12 cellular contexts compared by ENCODE assay signal in genomic region chrX:72297953-72298730, GRCh38. TPM values are rescaled to one million over a fixed set of nuclear protein-coding genes. Genes with fewer than 3 reads are reported as not detected.
DNase-seq lines count a peak whose midpoint lies in the region; ATAC-seq, FAIRE-seq and TF ChIP-seq lines count a peak whose summit lies in the region.
"Had no signal": no experiment of that assay in that cellular context is flagged by ENCODE, and none has a peak within 500 bp of the region (broad histone marks: within the 10 kb centered on the region; RNA-seq: fewer than 3 reads in every experiment).

No MANE protein-coding gene starts in this region.

- H3K27me3 ChIP-seq in body of pancreas, result peaks cover 0 to 3% of the 10 kb centered on the region in 2 donors
- peaks cover 0 to 13% (median 0%) of the 10 kb centered on the region in 4 donors for H3K27me3 ChIP-seq in pancreas
- peaks cover 5 to 59% (median 15%) of the 10 kb centered on the region in 3 donors for H3K27me3 ChIP-seq in stomach

- H3K9me3 Mint-ChIP-seq in activated CD4-positive, alpha-beta T cell treated with anti-CD3 and anti-CD28 coated beads for 36 hours (ENCODE audit: low read depth), result no peaks in the 10 kb centered on the region

- no peak overlapping the region for H3K4me3 ChIP-seq in body of pancreas
- no peak overlapping the region for H3K4me3 ChIP-seq in pancreas
- no peak overlapping the region for H3K4me3 ChIP-seq in stomach

- H3K27ac Mint-ChIP-seq in activated CD4-positive, alpha-beta T cell treated with anti-CD3 and anti-CD28 coated beads for 36 hours, result no peak overlapping the region
- H3K27ac Mint-ChIP-seq: CD4-positive, CD25-positive, alpha-beta regulatory T cell had no signal

- peaks cover 34% of the 10 kb centered on the region for H3K27me3 Mint-ChIP-seq in activated CD4-positive, alpha-beta T cell treated with anti-CD3 and anti-CD28 coated beads for 36 hours

- TF ChIP-seq CTCF in body of pancreas (IDR thresholded peaks at IDR 0.05) (peak in 4 of 7 experiments; percentile 14 to 45 (median 23)), pancreas (IDR thresholded peaks at IDR 0.05) (peak in 1 of 4 donors; percentile 12), stomach (IDR thresholded peaks at IDR 0.05) (peak in 2 of 7 experiments; percentile 6 to 7)

- H3K36me3 ChIP-seq in body of pancreas (replicated peaks in 1 of 2; ENCODE audit: insufficient read depth in 1 of 2, low read depth in 2 of 2), result no peaks in the 10 kb centered on the region
- no peaks in the 10 kb centered on the region for H3K36me3 ChIP-seq in pancreas
- H3K36me3 ChIP-seq in stomach, result no peaks in the 10 kb centered on the region

- H3K4me3 Mint-ChIP-seq in activated CD4-positive, alpha-beta T cell treated with anti-CD3 and anti-CD28 coated beads for 36 hours, result no peak overlapping the region
- H3K4me3 Mint-ChIP-seq: CD4-positive, CD25-positive, alpha-beta regulatory T cell had no signal

- WGBS in body of pancreas, 2 donors, result 32 to 33% methylated on average over 2 to 4 of the region's 4 CpGs
- 25 to 27% methylated on average over 4 of the region's 4 CpGs for WGBS in pancreas, 2 donors
- WGBS in stomach, 5 donors, result 19 to 46% (median 22%) methylated on average over 4 of the region's 4 CpGs

- POLR2A ChIA-PET in activated CD4-positive, alpha-beta T cell treated with anti-CD3 and anti-CD28 coated beads for 36 hours (lab: Charles Lee), result no interaction called here

- FAIRE-seq in pancreas (lab: Jason Lieb, UNC), result no peak

- no peaks in the 10 kb centered on the region for H3K36me3 Mint-ChIP-seq in activated CD4-positive, alpha-beta T cell treated with anti-CD3 and anti-CD28 coated beads for 36 hours (ENCODE audit: low read depth)
- H3K36me3 Mint-ChIP-seq: CD4-positive, CD25-positive, alpha-beta regulatory T cell had no signal

- H3K9me3 ChIP-seq in body of pancreas (no peaks in the 10 kb centered on the region), pancreas (no peaks in the 10 kb centered on the region), stomach (no peaks in the 10 kb centered on the region)

- TF ChIP-seq POLR2A in body of pancreas (IDR thresholded peaks at IDR 0.05) (no peak), stomach (IDR thresholded peaks at IDR 0.05) (no peak)

- H3K4me1 ChIP-seq in body of pancreas, result no peaks in the 10 kb centered on the region
- H3K4me1 ChIP-seq in pancreas, result no peaks in the 10 kb centered on the region
- no peaks in the 10 kb centered on the region for H3K4me1 ChIP-seq in stomach

- no peaks in the 10 kb centered on the region for H3K4me1 Mint-ChIP-seq in activated CD4-positive, alpha-beta T cell treated with anti-CD3 and anti-CD28 coated beads for 36 hours

- peak; percentile 40 for DNase-seq in activated CD4-positive, alpha-beta T cell treated with anti-CD3 and anti-CD28 coated beads for 36 hours
- DNase-seq in activated CD4-positive, alpha-beta T cell treated with anti-CD3 and anti-CD28 coated beads, Interleukin-2, amount 50 U/mL, for 4 hours, result no peak
- DNase-seq in HuH-7 (ENCODE audit: low spot score) (peak; percentile 65), body of pancreas (peak in 1 of 4 donors; percentile 35), pancreas (no peak), A172 (ENCODE audit: low spot score) (no peak), stomach (no peak), anterior cingulate cortex (lab: John Stamatoyannopoulos, UW) (no peak)
- DNase-seq: activated effector memory CD4-positive, alpha-beta T cell treated with Interleukin-2 at 50 U/mL for 16 hours; hypothalamus had no signal

- CTCF ChIA-PET in activated CD4-positive, alpha-beta T cell treated with anti-CD3 and anti-CD28 coated beads for 36 hours (lab: Charles Lee), result interaction anchor here (0.6 to 1.1 kb wide), 3 partner anchors 9 to 238 kb away, joined by 3 read pairs; no protein-coding TSS in a partner anchor

- TF ChIP-seq EP300 in stomach (IDR thresholded peaks at IDR 0.05), result no peak

- H3K27ac ChIP-seq in body of pancreas, result no peak overlapping the region
- H3K27ac ChIP-seq in pancreas, result no peak overlapping the region
- no peak overlapping the region for H3K27ac ChIP-seq in stomach

- intact Hi-C loops in activated CD4-positive, alpha-beta T cell treated with anti-CD3 and anti-CD28 coated beads for 36 hours (cut with DNase I, micrococcal nuclease), result loop anchor here in 1 of 2 experiments (2.0 to 5.0 kb wide), 2 partner anchors 243 to 429 kb away; no protein-coding TSS in a partner anchor
- intact Hi-C loops in body of pancreas (cut with DNase I), result no loop called here
- intact Hi-C loops in pancreas (cut with DNase I), result no loop called here
- intact Hi-C loops in stomach (cut with DNase I; ENCODE audit: low total_unique reads), result no loop called here

- peak; percentile 75 for ATAC-seq in activated CD4-positive, alpha-beta T cell treated with anti-CD3 and anti-CD28 coated beads for 36 hours
- peak; percentile 30 for ATAC-seq in body of pancreas
- peak; percentile 43 to 74 (median 58) for ATAC-seq in pancreas

RNA-seq across cellular contexts. Expression of gene CITED1, which starts 7.6 kb away (rescaled TPM):
- under 1 TPM in 1 of 2 experiments, not detected in 1; 0.25 TPM for total RNA-seq in activated CD4-positive, alpha-beta T cell treated with anti-CD3 and anti-CD28 coated beads for 36 hours
- not detected for total RNA-seq in body of pancreas
- total RNA-seq in pancreas, result 1 to 10 TPM in 2 of 6 donors, under 1 TPM in 2, not detected in 2; 0.82 to 1.5 (median 1.1) TPM
- 1 to 10 TPM in 1 of 2 donors, under 1 TPM in 1; 0.49 to 1.4 TPM for polyA plus RNA-seq in pancreas
- total RNA-seq in A172 (2014; rRNA removed; shearing (Covaris generic)), result 0.43 TPM in 1 of 2 replicates, not detected in the other
- total RNA-seq in stomach, result 1 to 10 TPM in 1 of 5 donors, not detected in 4; 1.7 TPM
- polyA plus RNA-seq in stomach, result under 1 TPM in 1 of 3 donors, not detected in 2; 0.60 TPM
- total RNA-seq: ureter had no signal
- polyA plus RNA-seq: CD4-positive, CD25-positive, alpha-beta regulatory T cell had no signal

RNA-seq across cellular contexts. Expression of gene RPS4X, which starts 21.1 kb away (rescaled TPM):
- total RNA-seq in activated CD4-positive, alpha-beta T cell treated with anti-CD3 and anti-CD28 coated beads for 36 hours, result 1,000 to 10,000 TPM; 1,128 to 1,307 TPM
- 100 to 1,000 TPM; 477 to 833 TPM for total RNA-seq in body of pancreas
- 1,000 to 10,000 TPM in 3 of 6 donors, 100 to 1,000 TPM in 3; 559 to 1,221 (median 1,037) TPM for total RNA-seq in pancreas
- polyA plus RNA-seq in pancreas, result 100 to 1,000 TPM; 592 to 955 TPM
- 674 and 762 TPM in 2 replicates for total RNA-seq in A172 (2014; rRNA removed; shearing (Covaris generic))
- 1,000 to 10,000 TPM in 1 of 5 donors, 100 to 1,000 TPM in 4; 199 to 1,324 (median 665) TPM for total RNA-seq in stomach
- polyA plus RNA-seq in stomach, result 1,000 to 10,000 TPM in 2 of 3 donors, 100 to 1,000 TPM in 1; 984 to 1,958 (median 1,274) TPM

RNA-seq across cellular contexts. Expression of gene ERCC6L, which starts 59.3 kb away (rescaled TPM):
- total RNA-seq in activated CD4-positive, alpha-beta T cell treated with anti-CD3 and anti-CD28 coated beads for 36 hours, result 10 to 100 TPM; 11.3 to 11.7 TPM
- total RNA-seq in body of pancreas (not detected), pancreas (under 1 TPM in 4 of 6 donors, not detected in 2; 0.06 to 0.13 (median 0.11) TPM), stomach (1 to 10 TPM in 3 of 5 donors, not detected in 2; 1.2 to 2.6 (median 1.7) TPM)
- polyA plus RNA-seq in pancreas (under 1 TPM in 1 of 2 donors, not detected in 1; 0.04 TPM), stomach (under 1 TPM; 0.46 to 0.88 (median 0.62) TPM)
- total RNA-seq in A172 (2014; rRNA removed; shearing (Covaris generic)), result 16.3 and 19.0 TPM in 2 replicates

Comparison
In these comparisons a context has a peak if more than half of its experiments do, and no peak if none do; other contexts are left out.
1. DNase-seq: peak in activated CD4-positive, alpha-beta T cell treated with anti-CD3 and anti-CD28 coated beads for 36 hours (single experiment) and HuH-7 (single experiment); none in activated CD4-positive, alpha-beta T cell treated with anti-CD3 and anti-CD28 coated beads, Interleukin-2, amount 50 U/mL, for 4 hours (0 of 2), pancreas (0 of 6), A172 (single experiment), stomach (single experiment) and anterior cingulate cortex (0 of 58).
2. Peak in every context shown above with its lines, with median percentiles within 50 percentile points of each other: ATAC-seq.